ENCODE assay signal across 9 cellular contexts in the genomic region with DNA sequence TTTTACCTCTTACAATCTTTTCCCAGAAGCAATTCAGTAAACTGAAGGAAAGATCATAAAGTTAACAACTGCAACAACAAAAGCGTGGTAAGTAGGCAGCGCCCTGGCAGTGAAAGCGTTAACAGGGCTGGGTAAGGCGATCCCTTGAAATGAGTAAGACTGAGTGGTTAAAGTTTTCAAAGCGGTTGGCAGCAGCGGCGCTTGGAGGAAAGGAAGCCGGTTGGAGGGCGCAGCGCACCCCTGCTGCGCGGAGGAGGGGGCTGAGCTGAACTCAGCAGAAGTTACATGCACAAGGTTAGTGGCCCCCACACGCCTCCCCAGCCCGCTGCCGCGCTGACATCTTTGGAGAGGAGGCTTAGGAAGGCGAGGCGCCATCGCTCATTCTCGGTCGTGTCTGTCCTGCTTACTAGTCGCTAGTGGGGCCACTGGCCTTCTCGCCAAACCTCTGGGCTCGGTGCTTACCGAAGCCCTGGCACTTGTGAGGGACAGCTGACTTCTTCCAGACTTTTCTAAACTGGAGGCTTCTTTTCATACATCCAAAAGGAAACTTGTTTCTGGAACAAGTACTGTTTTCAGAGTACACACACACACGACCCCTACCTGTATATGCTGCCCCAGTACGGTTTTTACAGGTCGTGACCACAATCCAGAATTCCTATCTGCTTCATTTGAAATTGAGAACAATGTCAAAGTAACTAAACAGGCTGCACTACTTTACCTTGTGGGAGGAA. TPM values are rescaled to one million over a fixed set of nuclear protein-coding genes. Genes with fewer than 3 reads are reported as not detected.
DNase-seq lines count a peak whose midpoint lies in the region; ATAC-seq and TF ChIP-seq lines count a peak whose summit lies in the region.
"Had no signal": no experiment of that assay in that cellular context is flagged by ENCODE, and none has a peak within 500 bp of the region (broad histone marks: within the 10 kb centered on the region; RNA-seq: fewer than 3 reads in every experiment).

A gene with protein sequence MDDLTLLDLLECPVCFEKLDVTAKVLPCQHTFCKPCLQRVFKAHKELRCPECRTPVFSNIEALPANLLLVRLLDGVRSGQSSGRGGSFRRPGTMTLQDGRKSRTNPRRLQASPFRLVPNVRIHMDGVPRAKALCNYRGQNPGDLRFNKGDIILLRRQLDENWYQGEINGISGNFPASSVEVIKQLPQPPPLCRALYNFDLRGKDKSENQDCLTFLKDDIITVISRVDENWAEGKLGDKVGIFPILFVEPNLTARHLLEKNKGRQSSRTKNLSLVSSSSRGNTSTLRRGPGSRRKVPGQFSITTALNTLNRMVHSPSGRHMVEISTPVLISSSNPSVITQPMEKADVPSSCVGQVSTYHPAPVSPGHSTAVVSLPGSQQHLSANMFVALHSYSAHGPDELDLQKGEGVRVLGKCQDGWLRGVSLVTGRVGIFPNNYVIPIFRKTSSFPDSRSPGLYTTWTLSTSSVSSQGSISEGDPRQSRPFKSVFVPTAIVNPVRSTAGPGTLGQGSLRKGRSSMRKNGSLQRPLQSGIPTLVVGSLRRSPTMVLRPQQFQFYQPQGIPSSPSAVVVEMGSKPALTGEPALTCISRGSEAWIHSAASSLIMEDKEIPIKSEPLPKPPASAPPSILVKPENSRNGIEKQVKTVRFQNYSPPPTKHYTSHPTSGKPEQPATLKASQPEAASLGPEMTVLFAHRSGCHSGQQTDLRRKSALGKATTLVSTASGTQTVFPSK (plus strand): TSS at position 178 of the 731 bp plus-strand sequence. CDS start 1,351 bp downstream, outside the sequence.

- no peaks in the 10 kb centered on the region for H3K9me3 ChIP-seq in skeletal muscle satellite cell (replicated peaks; ENCODE audit: low read length)

- H3K9ac ChIP-seq in skeletal muscle satellite cell (ENCODE audit: low read depth, low read length) = peak within 1 kb of the TSS; percentile 51

- in situ Hi-C loops in astrocyte of the cerebellum (cut with HindIII; ENCODE audit: low sequenced_read_pairs) = no loop called here

- H3K4me3 ChIP-seq in astrocyte of the cerebellum (ENCODE audit: low read depth, low read length) = peak within 1 kb of the TSS; percentile 35
- H3K4me3 ChIP-seq in skeletal muscle satellite cell (ENCODE audit: low read length) = peak within 1 kb of the TSS; percentile 72

- no peaks in the 10 kb centered on the region for H3K27me3 ChIP-seq in skeletal muscle satellite cell (ENCODE audit: control insufficient read depth, insufficient read depth, low read length)

- peaks cover 29 to 67% (median 60%) of the 10 kb centered on the region in 3 donors for H3K27me3 Mint-ChIP-seq in CD14-positive monocyte (ENCODE audit: low read depth in 3 of 3)

- H3K4me3 Mint-ChIP-seq in CD14-positive monocyte = peak within 1 kb of the TSS in 1 of 2 donors; percentile 40

- no peak within 1 kb of the TSS for H3K27ac Mint-ChIP-seq in CD14-positive monocyte
- H3K27ac Mint-ChIP-seq: IgD-negative memory B cell had no signal

- peak within 1 kb of the TSS; percentile 93 for H3K4me2 ChIP-seq in skeletal muscle satellite cell (ENCODE audit: low read length)

- peaks cover 0 to 3% (median 0%) of the 10 kb centered on the region in 7 donors for H3K9me3 Mint-ChIP-seq in CD14-positive monocyte
- H3K9me3 Mint-ChIP-seq: IgD-negative memory B cell had no signal

- no peaks in the 10 kb centered on the region for H3K36me3 Mint-ChIP-seq in CD14-positive monocyte
- H3K36me3 Mint-ChIP-seq: IgD-negative memory B cell had no signal

- DNase-seq in ELR (ENCODE audit: low read depth) (peak; percentile 89), NCI-H226 (peak; percentile 96), astrocyte of the cerebellum (ENCODE audit: low read depth) (peak; percentile 85), iPS DF 4.7 (ENCODE audit: extremely low read depth, low spot score) (peak; percentile 93), CD14-positive monocyte (ENCODE audit: low spot score) (no peak), NCI-H1417 treated with DMSO at 0.1 percent for 48 hours (lab: John Stamatoyannopoulos, UW) (no peak)

- no peak for ATAC-seq in GM19023 (IDR thresholded peaks at IDR 0.05; ENCODE audit: unreplicated experiment)

- H3K4me1 Mint-ChIP-seq in CD14-positive monocyte = peaks cover 11% of the 10 kb centered on the region

- intact Hi-C loops in CD14-positive monocyte (cut with micrococcal nuclease) = no loop called here

- peaks cover 34% of the 10 kb centered on the region for H3K4me1 ChIP-seq in skeletal muscle satellite cell (ENCODE audit: control insufficient read depth, insufficient read depth, low read length)

- TF ChIP-seq CTCF in astrocyte of the cerebellum (IDR thresholded peaks at IDR 0.05; ENCODE audit: low read depth, low read length, missing control alignments) = no peak
- no peak for TF ChIP-seq CTCF in CD14-positive monocyte (IDR thresholded peaks at IDR 0.05)

- no peaks in the 10 kb centered on the region for H3K36me3 ChIP-seq in skeletal muscle satellite cell (ENCODE audit: insufficient read depth, low read length)

RNA-seq across cellular contexts. Expression of the gene that starts here (rescaled TPM):
- total RNA-seq in skeletal muscle satellite cell (2012; rRNA removed) = under 0.01 TPM in 2 replicates
- polyA plus RNA-seq in CD14-positive monocyte = not detected
- polyA plus RNA-seq: IgD-negative memory B cell had no signal

Comparison
In these comparisons a context has a peak if more than half of its experiments do, and no peak if none do; other contexts are left out.
1. DNase-seq: peak in ELR (single experiment), NCI-H226 (single experiment), astrocyte of the cerebellum (single experiment) and iPS DF 4.7 (single experiment); none in CD14-positive monocyte (single experiment) and NCI-H1417 treated with DMSO at 0.1 percent for 48 hours (single experiment).